16 cellular contexts compared by ENCODE assay signal in genomic region chr2:95027369-95027720, GRCh38. TPM values are rescaled to one million over a fixed set of nuclear protein-coding genes. Genes with fewer than 3 reads are reported as not detected.
DNase-seq lines count a peak whose midpoint lies in the region; ATAC-seq, FAIRE-seq and TF ChIP-seq lines count a peak whose summit lies in the region.
"Had no signal": no experiment of that assay in that cellular context is flagged by ENCODE, and none has a peak within 500 bp of the region (broad histone marks: within the 10 kb centered on the region; RNA-seq: fewer than 3 reads in every experiment).

No MANE protein-coding gene starts in this region.

- no peaks in the 10 kb centered on the region for H3K9me3 Mint-ChIP-seq in CD4-positive, alpha-beta memory T cell
- H3K9me3 Mint-ChIP-seq in H9, result no peaks in the 10 kb centered on the region

- no peak overlapping the region for H3K27ac ChIP-seq in CD4-positive, alpha-beta memory T cell (ENCODE audit: low read depth, low read length)
- no peak overlapping the region for H3K27ac ChIP-seq in H9 (ENCODE audit: insufficient read length, low read depth, low read length)
- H3K27ac ChIP-seq in GM12878 (ENCODE audit: control insufficient read depth, insufficient read depth), result no peak overlapping the region
- H3K27ac ChIP-seq: BLaER1, psoas muscle, RWPE1, testis had no signal

- peak overlapping the region; percentile 50 to 97 (median 94) for H3K27ac Mint-ChIP-seq in CD4-positive, alpha-beta memory T cell
- H3K27ac Mint-ChIP-seq in H9, result no peak overlapping the region

- TF ChIP-seq RAD21 in GM12878 (IDR thresholded peaks at IDR 0.05; ENCODE audit: insufficient read depth, low read depth, low read length), result no peak

- ATAC-seq in GM12878, result no peak
- ATAC-seq in left cardiac atrium, result no peak
- ATAC-seq: psoas muscle had no signal

- no peaks in the 10 kb centered on the region for H3K9me3 ChIP-seq in CD4-positive, alpha-beta memory T cell (ENCODE audit: control insufficient read depth in 1 of 2, low read length in 2 of 2)
- H3K9me3 ChIP-seq in H9 (ENCODE audit: control insufficient read depth, low read depth, low read length) (no peaks in the 10 kb centered on the region), GM12878 (replicated peaks; ENCODE audit: control insufficient read depth, insufficient read depth, low read length) (no peaks in the 10 kb centered on the region), mucosa of stomach (ENCODE audit: control insufficient read depth, low read length) (no peaks in the 10 kb centered on the region)
- H3K9me3 ChIP-seq: BLaER1, psoas muscle, testis had no signal

- no peaks in the 10 kb centered on the region for H3K79me1 ChIP-seq in H9 (ENCODE audit: insufficient read depth, low read depth, low read length, poor library complexity, severe bottlenecking)

- no peak overlapping the region for H2BK12ac ChIP-seq in H9 (ENCODE audit: insufficient read length, low read depth, low read length)

- no peak for TF ChIP-seq POLR2A in GM12878 (IDR thresholded peaks at IDR 0.05; ENCODE audit: low read depth, low read length)

- no peak overlapping the region for H2BK20ac ChIP-seq in H9 (ENCODE audit: low read depth, low read length, poor library complexity, severe bottlenecking)

- POLR2A ChIA-PET in CD4-positive, alpha-beta memory T cell (lab: Charles Lee; ENCODE audit: partially characterized antibody), result interaction anchor here (0.6 to 9.2 kb wide), 6 partner anchors 16 to 132 kb away, joined by 4 to 647 read pairs (median 44); partner anchors contain the start of genes MRPS5 and ZNF514
- POLR2A ChIA-PET in GM12878 (lab: Charles Lee), result interaction anchor here (1.4 kb wide), 1 partner anchor 16 kb away, joined by 3 read pairs; no protein-coding TSS in a partner anchor

- in situ Hi-C loops in GM12878 (cut with MboI), result no loop called here

- BruUV-seq in GM12878 (replicated peaks; lab: Mats Ljungman, UMichigan), result no TSS peak

- H3K27me3 Mint-ChIP-seq in CD4-positive, alpha-beta memory T cell, result no peaks in the 10 kb centered on the region
- peaks cover 98% of the 10 kb centered on the region for H3K27me3 Mint-ChIP-seq in H9 (ENCODE audit: low read depth)

- RAD21 ChIA-PET in GM12878 (lab: Charles Lee; ENCODE audit: unreplicated experiment), result interaction anchor here (6.7 kb wide), 1 partner anchor 27 kb away, joined by 92 read pairs; no protein-coding TSS in a partner anchor

- no peak overlapping the region for H3T11ph ChIP-seq in H9 (ENCODE audit: low read length)

- H3K4me3 Mint-ChIP-seq in CD4-positive, alpha-beta memory T cell, result peak overlapping the region; percentile 96 to 99 (median 99)
- H3K4me3 Mint-ChIP-seq in H9, result peak overlapping the region; percentile 70 to 90; a peak in 3 of 5 replicates

- CTCF ChIA-PET in CD4-positive, alpha-beta memory T cell (lab: Charles Lee; ENCODE audit: partially characterized antibody), result interaction anchor here (1.2 to 10.6 kb wide), 2 partner anchors 25 to 51 kb away, joined by 3 to 765 read pairs; no protein-coding TSS in a partner anchor
- CTCF ChIA-PET in GM12878 (lab: Yijun Ruan, JAX), result interaction anchor here (1.7 to 6.7 kb wide), 4 partner anchors 14 to 89 kb away, joined by 4 to 339 read pairs (median 5); no protein-coding TSS in a partner anchor

- H3K4me1 ChIP-seq in CD4-positive, alpha-beta memory T cell (ENCODE audit: insufficient read depth, low read length), result peaks cover 86% of the 10 kb centered on the region
- H3K4me1 ChIP-seq in H9 (ENCODE audit: insufficient read depth, low read length) (peaks cover 2% of the 10 kb centered on the region; the same call in 1 of the 2 replicates), GM12878 (ENCODE audit: control insufficient read depth, insufficient read depth, low read length) (peaks cover 6% of the 10 kb centered on the region), mucosa of stomach (ENCODE audit: control insufficient read depth, insufficient read depth, low read length) (peaks cover 42% of the 10 kb centered on the region)

- no peaks in the 10 kb centered on the region for H4K20me1 ChIP-seq in H9 (ENCODE audit: control insufficient read depth, insufficient read depth, insufficient read length)
- no peaks in the 10 kb centered on the region for H4K20me1 ChIP-seq in GM12878 (ENCODE audit: control insufficient read depth, insufficient read depth)

- H3K4me2 ChIP-seq in H9 (ENCODE audit: insufficient read depth, insufficient read length, low read length), result peak overlapping the region; percentile 69
- H3K4me2 ChIP-seq in GM12878 (ENCODE audit: control insufficient read depth, insufficient read depth), result no peak overlapping the region
- H3K4me2 ChIP-seq: BLaER1 had no signal

- H2AK5ac ChIP-seq in H9 (ENCODE audit: insufficient read length, low read length), result no peak overlapping the region

- H3K9ac ChIP-seq in H9 (ENCODE audit: extremely low read depth, insufficient read length, low read length) (no peak overlapping the region), GM12878 (ENCODE audit: control insufficient read depth, insufficient read depth, low read length) (no peak overlapping the region), mucosa of stomach (ENCODE audit: low read length) (peak overlapping the region; percentile 23)
- H3K9ac ChIP-seq: BLaER1 had no signal

- H2AFZ ChIP-seq in H9 (ENCODE audit: low read length) (no peak overlapping the region), GM12878 (ENCODE audit: control insufficient read depth, low read depth, low read length) (no peak overlapping the region)

- H3K56ac ChIP-seq in H9 (ENCODE audit: insufficient read length, low read depth, low read length), result no peak overlapping the region

- H3K27me3 ChIP-seq in CD4-positive, alpha-beta memory T cell (ENCODE audit: insufficient read depth, low read length), result no peaks in the 10 kb centered on the region
- H3K27me3 ChIP-seq in H9 (ENCODE audit: insufficient read depth, low read length), result peaks cover 38% of the 10 kb centered on the region
- peaks cover 0 to 2% of the 10 kb centered on the region in 2 experiments; a peak in 3 of 4 replicates for H3K27me3 ChIP-seq in GM12878 (replicated peaks in 1 of 2; ENCODE audit: control insufficient read depth in 2 of 2, insufficient read depth in 2 of 2, low read length in 1 of 2)
- peaks cover 56% of the 10 kb centered on the region for H3K27me3 ChIP-seq in mucosa of stomach (ENCODE audit: control insufficient read depth, insufficient read depth, low read length)
- H3K27me3 ChIP-seq: testis had no signal

- H4K5ac ChIP-seq in H9 (ENCODE audit: insufficient read length, low read depth, low read length), result no peak overlapping the region

- no peaks in the 10 kb centered on the region for H3K36me3 ChIP-seq in CD4-positive, alpha-beta memory T cell (ENCODE audit: insufficient read depth, low read length)
- H3K36me3 ChIP-seq in GM12878 (ENCODE audit: control insufficient read depth in 2 of 2, insufficient read depth in 2 of 2, low read length in 1 of 2), result no peaks in the 10 kb centered on the region
- H3K36me3 ChIP-seq in mucosa of stomach (ENCODE audit: control insufficient read depth, insufficient read depth, low read length), result no peaks in the 10 kb centered on the region
- H3K36me3 ChIP-seq: BLaER1 had no signal

- H3K79me2 ChIP-seq in H9 (ENCODE audit: insufficient read depth, low read length) (no peaks in the 10 kb centered on the region), GM12878 (ENCODE audit: control insufficient read depth, insufficient read depth, low read length) (no peaks in the 10 kb centered on the region; the same call in 1 of the 2 replicates)

- H3K18ac ChIP-seq in H9 (ENCODE audit: insufficient read length, low read depth, low read length), result no peak overlapping the region

- no peak overlapping the region for H4K8ac ChIP-seq in H9 (replicated peaks; ENCODE audit: insufficient read length, low read depth, low read length)

- H2BK5ac ChIP-seq in H9 (ENCODE audit: insufficient read length, low read length), result no peak overlapping the region

- no peak for TF ChIP-seq EP300 in GM12878 (IDR thresholded peaks at IDR 0.05; ENCODE audit: borderline replicate concordance in 1 of 2, control insufficient read depth in 1 of 2, low read depth in 2 of 2, low read length in 2 of 2)

- SMC1A ChIA-PET in GM12878 (lab: Charles Lee; ENCODE audit: uncharacterized antibody, unreplicated experiment), result interaction anchor here (0.6 kb wide), 1 partner anchor 53 kb away, joined by 3 read pairs; no protein-coding TSS in a partner anchor

- no peak for TF ChIP-seq CTCF in H9 (conservative IDR thresholded peaks at IDR 0.05)
- TF ChIP-seq CTCF in GM12878 (IDR thresholded peaks at IDR 0.05 in 2 of 3, conservative IDR thresholded peaks at IDR 0.05 in 1 of 3; ENCODE audit: control insufficient read depth in 2 of 3, extremely low read depth in 1 of 3, insufficient read depth in 1 of 3, low read depth in 3 of 3, low read length in 3 of 3), result no peak

- peaks cover 36 to 85% (median 67%) of the 10 kb centered on the region in 4 donors for H3K4me1 Mint-ChIP-seq in CD4-positive, alpha-beta memory T cell
- peaks cover 19 to 30% of the 10 kb centered on the region in 2 experiments for H3K4me1 Mint-ChIP-seq in H9

- H3K23ac ChIP-seq in H9 (ENCODE audit: insufficient read length, low read depth, low read length), result no peak overlapping the region

- WGBS in H9 (ENCODE audit: extremely low coverage, insufficient read length, low lambda C conversion rate), result no CpG with 5 or more reads among the region's 9 CpGs
- 73% methylated on average over 9 of the region's 9 CpGs for WGBS in GM12878 (ENCODE audit: insufficient coverage, insufficient replicate concordance, low lambda C conversion rate, missing lambda C conversion rate)

- no peak for DNase-seq in CD4-positive, alpha-beta memory T cell
- no peak for DNase-seq in H9
- no peak for DNase-seq in GM12878 (ENCODE audit: low read depth, low spot score)
- no peak for DNase-seq in NOMO-1 treated with DMSO at 0.1 percent for 48 hours (lab: John Stamatoyannopoulos, UW; ENCODE audit: unreplicated experiment)
- no peak for DNase-seq in activated effector memory CD4-positive, alpha-beta T cell treated with anti-CD3 and anti-CD28 coated beads, Interleukin-2, amount 50 U/mL, for 16 hours
- no peak for DNase-seq in AG08396 (ENCODE audit: low spot score)
- DNase-seq in left cardiac atrium, result no peak
- DNase-seq: activated CD4-positive, alpha-beta T cell treated with anti-CD3 and anti-CD28 coated beads, Interleukin-2, amount 50 U/mL, for 1 hour; cerebellar nuclear complex; NCI-H748 treated with DMSO at 0.1 percent for 48 hours; testis had no signal

- H3K4ac ChIP-seq in H9 (ENCODE audit: low read depth, low read length), result no peak overlapping the region

- FAIRE-seq in GM12878 (lab: Jason Lieb, UNC), result no peak
- FAIRE-seq: islet of Langerhans had no signal

- no peak overlapping the region for H3K14ac ChIP-seq in H9 (ENCODE audit: insufficient read depth, low read length)

- H4K91ac ChIP-seq in H9 (ENCODE audit: insufficient read length, low read depth, low read length), result no peak overlapping the region

- H3K23me2 ChIP-seq in H9 (ENCODE audit: insufficient read length, low read depth, low read length, poor library complexity, severe bottlenecking), result peaks cover 8% of the 10 kb centered on the region

- intact Hi-C loops in CD4-positive, alpha-beta memory T cell (cut with micrococcal nuclease), result loop anchor here (2.0 kb wide), 1 partner anchor 15 kb away; no protein-coding TSS in a partner anchor
- intact Hi-C loops in GM12878 (cut with micrococcal nuclease; ENCODE audit: unreplicated experiment), result loop anchor here (10.0 kb wide), 1 partner anchor 177 kb away; the partner anchor contains the start of gene ZNF892
- intact Hi-C loops in left cardiac atrium (cut with DNase I), result no loop called here

- H2BK120ac ChIP-seq in H9 (ENCODE audit: low read depth, low read length, poor library complexity, severe bottlenecking), result no peak overlapping the region

- peaks cover 12 to 20% of the 10 kb centered on the region in 2 donors for H3K36me3 Mint-ChIP-seq in CD4-positive, alpha-beta memory T cell
- no peaks in the 10 kb centered on the region; a peak in 1 of 7 replicates for H3K36me3 Mint-ChIP-seq in H9 (ENCODE audit: insufficient read depth in 1 of 3, low read depth in 3 of 3)

- H3K4me3 ChIP-seq in CD4-positive, alpha-beta memory T cell (ENCODE audit: low read length in 2 of 2), result peak overlapping the region; percentile 48 to 57
- no peak overlapping the region for H3K4me3 ChIP-seq in GM12878
- H3K4me3 ChIP-seq in mucosa of stomach (ENCODE audit: low read length), result no peak overlapping the region
- H3K4me3 ChIP-seq: BLaER1, psoas muscle, testis had no signal

- no peak overlapping the region for H2BK15ac ChIP-seq in H9 (ENCODE audit: low read depth, low read length)

RNA-seq across cellular contexts. Expression of gene MAL, which starts 1.8 kb away (rescaled TPM):
- 100 to 1,000 TPM; 108 to 113 TPM for total RNA-seq in CD4-positive, alpha-beta memory T cell
- 100 to 1,000 TPM; 271 to 274 TPM for polyA plus RNA-seq in CD4-positive, alpha-beta memory T cell
- total RNA-seq in H9 (2021) (not detected in 2 replicates), GM12878 (2014; rRNA removed) (1.7 and 1.9 TPM in 2 replicates), GM12878 (2014; rRNA removed; fragmentation: Illumina TruSeq; extraction: Trizol) (1.1 and 1.3 TPM in 2 replicates), GM12878 (2021) (1.2 and 1.8 TPM in 2 replicates), left cardiac atrium (1 to 10 TPM; 5.8 to 7.8 TPM)
- total RNA-seq in GM12878 (2013; cell fraction: nucleolus; rRNA removed), result 15.0 and 16.0 TPM in 2 replicates
- polyA plus RNA-seq in GM12878 (2011; ENCODE audit: low read depth), result 6.6 TPM
- polyA plus RNA-seq in GM12878 (2011; rRNA removed) (3.0 and 4.5 TPM in 2 replicates), GM12878 (2014; fragmentation: Illumina TruSeq; extraction: Trizol) (1.6 and 2.4 TPM in 2 replicates), GM12878 (2014; fragmentation: Nextera tagmentation; extraction: Ambion mirVana) (1 to 10 TPM; 1.4 to 1.8 TPM), GM12878 (2014; rRNA removed) (1.4 and 1.7 TPM in 2 replicates), GM12878 (2016; fragmentation: Nextera tagmentation; extraction: Ambion mirVana) (1 to 10 TPM; 2.4 to 3.1 TPM)
- polyA plus RNA-seq in GM12878 (2011; cell fraction: cytosol; rRNA removed), result 6.5 and 8.7 TPM in 2 replicates
- 3.5 and 4.5 TPM in 2 replicates for polyA plus RNA-seq in GM12878 (2011; cell fraction: nucleus; rRNA removed)
- polyA plus RNA-seq in GM12878 (2012), result 14.4 and 19.8 TPM in 2 replicates
- polyA minus RNA-seq in GM12878 (2011; rRNA and poly(A)+ RNA removed), result 1.8 and 2.3 TPM in 2 replicates
- polyA minus RNA-seq in GM12878 (2011; cell fraction: cytosol; rRNA and poly(A)+ RNA removed), result 1.7 and 4.0 TPM in 2 replicates
- polyA minus RNA-seq in GM12878 (2011; cell fraction: nucleus; rRNA and poly(A)+ RNA removed), result 0.60 and 0.77 TPM in 2 replicates

Comparison
In these comparisons a context has a peak if more than half of its experiments do, and no peak if none do; other contexts are left out.
1. H3K4me3 ChIP-seq: peak in CD4-positive, alpha-beta memory T cell (2 of 2); none in GM12878 (single experiment) and mucosa of stomach (single experiment).
2. H3K27ac Mint-ChIP-seq: peak in CD4-positive, alpha-beta memory T cell (7 of 7); none in H9 (0 of 3).
3. RNA of gene MAL, which starts 1.8 kb away (total RNA-seq): 108 to 113 TPM in CD4-positive, alpha-beta memory T cell; 5.8 to 7.8 TPM in left cardiac atrium, 1.1 to 16.0 TPM in GM12878 and not detected in H9; every median in the first group is over 4 times any median in the second.
4. intact Hi-C loops: an anchor here in CD4-positive, alpha-beta memory T cell (2.0 kb wide) and GM12878 (10.0 kb wide); none called in left cardiac atrium.